ENCODE assay signal across 23 cellular contexts in the genomic region with DNA sequence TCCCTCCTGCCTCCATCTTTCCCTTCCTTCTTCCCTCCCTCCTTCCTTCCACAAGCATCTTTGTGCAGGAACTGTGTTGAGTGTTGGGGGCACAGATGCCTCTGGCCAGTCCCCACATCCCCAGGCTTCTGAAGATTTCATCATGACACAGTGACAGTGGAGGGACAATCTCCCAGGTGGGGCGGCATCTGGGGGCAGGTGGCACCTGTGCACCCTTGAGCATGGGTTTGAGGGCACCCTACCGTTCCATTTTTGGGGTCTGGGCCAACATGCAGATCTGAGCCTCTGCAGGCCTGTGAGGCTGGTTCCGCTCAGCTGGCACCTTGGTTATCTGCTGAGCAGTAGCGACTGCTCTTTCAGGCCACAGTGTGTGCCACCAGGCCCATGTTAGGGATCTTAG. TPM values are rescaled to one million over a fixed set of nuclear protein-coding genes. Genes with fewer than 3 reads are reported as not detected.
"Had no signal": no experiment of that assay in that cellular context is flagged by ENCODE, and none has a peak within 500 bp of the region (broad histone marks: within the 10 kb centered on the region; RNA-seq: fewer than 3 reads in every experiment).

No MANE protein-coding gene starts in this region.

- ATAC-seq: effector memory CD8-positive, alpha-beta T cell; esophagus mucosa; gastrocnemius medialis; left cardiac atrium; left lung; left ventricle myocardium superior; lower lobe of right lung had no signal

- H3K4me1 Mint-ChIP-seq: endodermal cell had no signal

- H3K4me3 Mint-ChIP-seq: dendritic cell treated with granulocyte-macrophage colony-stimulating factor and Interleukin-4, amounts not matched to agents 40 ng/mL and 50 ng/mL, for 4 days; effector memory CD8-positive, alpha-beta T cell; endodermal cell had no signal

- H3K27ac Mint-ChIP-seq: dendritic cell treated with granulocyte-macrophage colony-stimulating factor and Interleukin-4, amounts not matched to agents 40 ng/mL and 50 ng/mL, for 4 days; effector memory CD8-positive, alpha-beta T cell; endodermal cell had no signal

- DNase-seq: colonic mucosa; cortex of kidney; effector CD8-positive, alpha-beta T cell; effector memory CD8-positive, alpha-beta T cell; endodermal cell; erythroblast; esophagus squamous epithelium; foreskin fibroblast; foreskin melanocyte; gastrocnemius medialis; glutamatergic neuron; heart right ventricle; hippocampal formation; left cardiac atrium; left ventricle myocardium superior; lower lobe of right lung; mesenchymal stem cell; midbrain had no signal

- H3K9me3 Mint-ChIP-seq: dendritic cell treated with granulocyte-macrophage colony-stimulating factor and Interleukin-4, amounts not matched to agents 40 ng/mL and 50 ng/mL, for 4 days; effector memory CD8-positive, alpha-beta T cell; endodermal cell had no signal

RNA-seq across cellular contexts. Expression of a gene that starts 57.6 kb away (rescaled TPM):
- total RNA-seq: dermis microvascular lymphatic vessel endothelial cell, lung microvascular endothelial cell had no signal
